Comparison of ENCODE assay signal across 16 cellular contexts in the genomic region with DNA sequence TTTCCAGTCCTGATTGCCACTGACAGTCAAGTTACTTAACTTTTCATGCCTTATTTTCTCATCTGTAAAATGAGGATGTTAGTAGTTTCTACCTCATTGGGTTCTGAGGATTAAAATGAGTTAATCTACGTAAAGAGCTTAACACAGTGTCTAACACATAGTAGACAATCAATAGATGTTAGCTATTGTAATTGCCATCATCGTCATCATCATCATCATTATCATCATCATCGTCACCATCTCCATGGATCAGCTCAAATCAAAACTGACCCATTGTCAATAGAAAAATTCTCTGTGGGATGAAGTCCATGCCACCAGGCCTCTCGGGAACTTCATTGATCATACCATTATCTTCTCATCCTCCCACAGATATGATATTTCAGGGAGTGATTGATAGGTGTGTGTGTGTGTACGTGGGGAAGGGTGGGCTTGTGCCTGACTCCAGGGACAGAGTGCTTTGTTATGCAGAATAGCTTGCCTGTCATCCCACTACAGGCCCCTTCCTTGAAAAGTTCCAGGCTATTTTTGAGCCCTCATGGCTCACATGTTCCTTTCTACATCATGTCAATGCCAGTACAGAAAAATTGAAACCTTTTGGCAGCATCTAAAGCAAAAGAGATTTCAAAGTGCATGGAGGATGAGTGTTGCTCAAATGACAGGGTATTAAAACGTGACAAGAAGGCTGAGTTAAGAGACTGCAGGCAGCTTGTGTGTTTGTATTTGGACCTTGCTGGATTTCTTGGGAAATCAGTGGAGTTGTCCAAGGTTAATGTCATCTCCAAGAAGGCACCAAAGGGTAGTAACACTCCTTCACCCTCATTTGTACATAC.
DNase-seq lines count a peak whose midpoint lies in the region; ATAC-seq, FAIRE-seq and TF ChIP-seq lines count a peak whose summit lies in the region.
"Had no signal": no experiment of that assay in that cellular context is flagged by ENCODE, and none has a peak within 500 bp of the region (broad histone marks: within the 10 kb centered on the region; RNA-seq: fewer than 3 reads in every experiment).

No MANE protein-coding gene starts in this region.

- no peak for TF ChIP-seq POLR2A in GM12892 (IDR thresholded peaks at IDR 0.05; ENCODE audit: low read depth, low read length)

- H3K36me3 Mint-ChIP-seq in activated B cell treated with CpG ODN at 0.5 μM for 24 hours (ENCODE audit: low read depth) = peaks cover 68% of the 10 kb centered on the region
- peaks cover 34% of the 10 kb centered on the region for H3K36me3 Mint-ChIP-seq in memory B cell
- peaks cover 31 to 48% of the 10 kb centered on the region in 2 donors for H3K36me3 Mint-ChIP-seq in stimulated activated naive B cell treated with anti-CD40 and anti-IgM and Interleukin-4, amounts not matched to agents 10 μg/mL and 1 μg/mL and 100 μg/mL, for 72 hours

- H3K9me3 ChIP-seq in effector memory CD4-positive, alpha-beta T cell (ENCODE audit: control insufficient read depth, low read length) = no peaks in the 10 kb centered on the region
- H3K9me3 ChIP-seq: BE2C had no signal

- H3K4me3 ChIP-seq in effector memory CD4-positive, alpha-beta T cell (ENCODE audit: insufficient read depth, low read depth, low read length, poor library complexity, severe bottlenecking) = no peak overlapping the region
- H3K4me3 ChIP-seq: GM12878 had no signal

- H3K27me3 ChIP-seq in effector memory CD4-positive, alpha-beta T cell (replicated peaks; ENCODE audit: control insufficient read depth, insufficient read depth, low read length, poor library complexity, severe bottlenecking) = no peaks in the 10 kb centered on the region
- H3K27me3 ChIP-seq: BE2C had no signal

- ATAC-seq in activated B cell treated with CpG ODN at 0.5 μM for 24 hours (ENCODE audit: low read depth) = no peak
- no peak for ATAC-seq in memory B cell (ENCODE audit: low read depth)
- ATAC-seq in stimulated activated naive B cell treated with anti-CD40 and anti-IgM and Interleukin-4, amounts not matched to agents 10 μg/mL and 1 μg/mL and 100 μg/mL, for 72 hours (replicated peaks) = no peak
- ATAC-seq: GM12878 had no signal

- H3K27me3 Mint-ChIP-seq in activated B cell treated with CpG ODN at 0.5 μM for 24 hours (no peaks in the 10 kb centered on the region), memory B cell (no peaks in the 10 kb centered on the region)
- no peaks in the 10 kb centered on the region for H3K27me3 Mint-ChIP-seq in stimulated activated naive B cell treated with anti-CD40 and anti-IgM and Interleukin-4, amounts not matched to agents 10 μg/mL and 1 μg/mL and 100 μg/mL, for 72 hours
- H3K27me3 Mint-ChIP-seq: CD4-positive, alpha-beta memory T cell had no signal

- DNase-seq in GM12892 (ENCODE audit: insufficient read length) (no peak), activated B cell treated with CpG ODN at 0.5 μM for 24 hours (no peak), memory B cell (ENCODE audit: low spot score in 2 of 2) (no peak), medulla oblongata (ENCODE audit: extremely low spot score) (no peak), hypothalamus (lab: John Stamatoyannopoulos, UW) (no peak)
- DNase-seq in stimulated activated naive B cell treated with anti-CD40 and anti-IgM and Interleukin-4, amounts not matched to agents 10 μg/mL and 1 μg/mL and 100 μg/mL, for 72 hours = no peak
- DNase-seq in effector memory CD4-positive, alpha-beta T cell = no peak
- DNase-seq: BE2C; CD4-positive, alpha-beta memory T cell; DMS79; HCEC 1CT had no signal

- H3K27ac ChIP-seq in effector memory CD4-positive, alpha-beta T cell (ENCODE audit: insufficient read depth, low read length, poor library complexity, severe bottlenecking) = no peak overlapping the region
- H3K27ac ChIP-seq: C4-2B, HL-60 had no signal

- CTCF ChIA-PET in activated B cell treated with CpG ODN at 0.5 μM for 24 hours (lab: Charles Lee) = interaction anchor here (1.2 to 1.8 kb wide), 2 partner anchors 11 to 93 kb away, joined by 3 to 5 read pairs; no protein-coding TSS in a partner anchor

- H3K4me3 Mint-ChIP-seq in activated B cell treated with CpG ODN at 0.5 μM for 24 hours (no peak overlapping the region), memory B cell (no peak overlapping the region)
- no peak overlapping the region for H3K4me3 Mint-ChIP-seq in stimulated activated naive B cell treated with anti-CD40 and anti-IgM and Interleukin-4, amounts not matched to agents 10 μg/mL and 1 μg/mL and 100 μg/mL, for 72 hours
- H3K4me3 Mint-ChIP-seq: CD4-positive, alpha-beta memory T cell had no signal

- peak; percentile 44 for FAIRE-seq in GM12892 (lab: Jason Lieb, UNC)
- FAIRE-seq: A204.1, GM12878, GM19239 had no signal

- H3K4me1 ChIP-seq in effector memory CD4-positive, alpha-beta T cell (ENCODE audit: control insufficient read depth, insufficient read depth, low read length, poor library complexity, severe bottlenecking) = no peaks in the 10 kb centered on the region
- H3K4me1 ChIP-seq: BE2C had no signal

- intact Hi-C loops in activated B cell treated with CpG ODN at 0.5 μM for 24 hours (cut with micrococcal nuclease) = no loop called here

- H3K4me1 Mint-ChIP-seq in activated B cell treated with CpG ODN at 0.5 μM for 24 hours = peaks cover 87% of the 10 kb centered on the region
- peaks cover 54% of the 10 kb centered on the region for H3K4me1 Mint-ChIP-seq in memory B cell
- peaks cover 63 to 97% of the 10 kb centered on the region in 2 donors for H3K4me1 Mint-ChIP-seq in stimulated activated naive B cell treated with anti-CD40 and anti-IgM and Interleukin-4, amounts not matched to agents 10 μg/mL and 1 μg/mL and 100 μg/mL, for 72 hours

- H3K9me3 Mint-ChIP-seq in activated B cell treated with CpG ODN at 0.5 μM for 24 hours = no peaks in the 10 kb centered on the region
- no peaks in the 10 kb centered on the region for H3K9me3 Mint-ChIP-seq in memory B cell
- no peaks in the 10 kb centered on the region for H3K9me3 Mint-ChIP-seq in stimulated activated naive B cell treated with anti-CD40 and anti-IgM and Interleukin-4, amounts not matched to agents 10 μg/mL and 1 μg/mL and 100 μg/mL, for 72 hours
- H3K9me3 Mint-ChIP-seq: CD4-positive, alpha-beta memory T cell had no signal

- H3K36me3 ChIP-seq in effector memory CD4-positive, alpha-beta T cell (ENCODE audit: control insufficient read depth, insufficient read depth, low read length) = no peaks in the 10 kb centered on the region
- H3K36me3 ChIP-seq: BE2C had no signal

- TF ChIP-seq CTCF in activated B cell treated with CpG ODN at 0.5 μM for 24 hours (IDR thresholded peaks at IDR 0.05) = no peak

- POLR2A ChIA-PET in activated B cell treated with CpG ODN at 0.5 μM for 24 hours (lab: Charles Lee) = no interaction called here

- H3K27ac Mint-ChIP-seq in activated B cell treated with CpG ODN at 0.5 μM for 24 hours = peak overlapping the region; percentile 30
- H3K27ac Mint-ChIP-seq in memory B cell = peak overlapping the region; percentile 32
- peak overlapping the region; percentile 63 for H3K27ac Mint-ChIP-seq in stimulated activated naive B cell treated with anti-CD40 and anti-IgM and Interleukin-4, amounts not matched to agents 10 μg/mL and 1 μg/mL and 100 μg/mL, for 72 hours
